Comparison of ENCODE assay signal across 3 cellular contexts in genomic region chr1:7221823-7222462, GRCh38.
TF ChIP-seq lines count a peak whose summit lies in the region.

No MANE protein-coding gene starts in this region.

TF ChIP-seq in A549, 52 proteins besides CTCF, POLR2A, EP300 and RAD21:
- no peak for TF ChIP-seq FOSB (CRISPR knock-in tag; IDR thresholded peaks at IDR 0.05)
- TF ChIP-seq JUNB (IDR thresholded peaks at IDR 0.05): no peak
- TF ChIP-seq JUN (IDR thresholded peaks at IDR 0.05): no peak
- TF ChIP-seq EHF (CRISPR knock-in tag; IDR thresholded peaks at IDR 0.05): no peak
- TF ChIP-seq PHF8 (IDR thresholded peaks at IDR 0.05; ENCODE audit: borderline replicate concordance, low read depth): no peak
- TF ChIP-seq HOXB13 (CRISPR knock-in tag; IDR thresholded peaks at IDR 0.05; ENCODE audit: low read depth): no peak
- no peak for TF ChIP-seq RFX5 (IDR thresholded peaks at IDR 0.05)
- no peak for TF ChIP-seq TP53 (CRISPR knock-in tag; IDR thresholded peaks at IDR 0.05)
- TF ChIP-seq ELK1 (IDR thresholded peaks at IDR 0.05; ENCODE audit: low read depth, low read length): no peak
- TF ChIP-seq CBX2 (IDR thresholded peaks at IDR 0.05; ENCODE audit: borderline replicate concordance, low read depth): no peak
- no peak for TF ChIP-seq NR3C1 (IDR thresholded peaks at IDR 0.05)
- TF ChIP-seq KDM5A (IDR thresholded peaks at IDR 0.05): no peak
- TF ChIP-seq, protein P1, sequence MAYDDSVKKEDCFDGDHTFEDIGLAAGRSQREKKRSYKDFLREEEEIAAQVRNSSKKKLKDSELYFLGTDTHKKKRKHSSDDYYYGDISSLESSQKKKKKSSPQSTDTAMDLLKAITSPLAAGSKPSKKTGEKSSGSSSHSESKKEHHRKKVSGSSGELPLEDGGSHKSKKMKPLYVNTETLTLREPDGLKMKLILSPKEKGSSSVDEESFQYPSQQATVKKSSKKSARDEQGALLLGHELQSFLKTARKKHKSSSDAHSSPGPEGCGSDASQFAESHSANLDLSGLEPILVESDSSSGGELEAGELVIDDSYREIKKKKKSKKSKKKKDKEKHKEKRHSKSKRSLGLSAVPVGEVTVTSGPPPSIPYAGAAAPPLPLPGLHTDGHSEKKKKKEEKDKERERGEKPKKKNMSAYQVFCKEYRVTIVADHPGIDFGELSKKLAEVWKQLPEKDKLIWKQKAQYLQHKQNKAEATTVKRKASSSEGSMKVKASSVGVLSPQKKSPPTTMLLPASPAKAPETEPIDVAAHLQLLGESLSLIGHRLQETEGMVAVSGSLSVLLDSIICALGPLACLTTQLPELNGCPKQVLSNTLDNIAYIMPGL (CRISPR knock-in tag; IDR thresholded peaks at IDR 0.05; ENCODE audit: borderline replicate concordance): no peak
- no peak for TF ChIP-seq MAX (IDR thresholded peaks at IDR 0.05)
- TF ChIP-seq, protein P2, sequence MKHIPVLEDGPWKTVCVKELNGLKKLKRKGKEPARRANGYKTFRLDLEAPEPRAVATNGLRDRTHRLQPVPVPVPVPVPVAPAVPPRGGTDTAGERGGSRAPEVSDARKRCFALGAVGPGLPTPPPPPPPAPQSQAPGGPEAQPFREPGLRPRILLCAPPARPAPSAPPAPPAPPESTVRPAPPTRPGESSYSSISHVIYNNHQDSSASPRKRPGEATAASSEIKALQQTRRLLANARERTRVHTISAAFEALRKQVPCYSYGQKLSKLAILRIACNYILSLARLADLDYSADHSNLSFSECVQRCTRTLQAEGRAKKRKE (CRISPR knock-in tag; IDR thresholded peaks at IDR 0.05; ENCODE audit: low read depth): no peak
TF ChIP-seq in A549: peak in this region for 0.

TF ChIP-seq in IMR-90, 13 proteins besides CTCF, POLR2A, EP300 and RAD21:
- TF ChIP-seq SMC3 (IDR thresholded peaks at IDR 0.05; ENCODE audit: low read depth, low read length) (0 out of 2 replicates have a peak, but pooled peaks have one; percentile 7), BHLHE40 (IDR thresholded peaks at IDR 0.05; ENCODE audit: low read depth, low read length) (peak; percentile 34; the same call in 1 of the 2 replicates), NFE2L2 (IDR thresholded peaks at IDR 0.05; ENCODE audit: low read depth, low read length) (no peak), MAFK (IDR thresholded peaks at IDR 0.05; ENCODE audit: low read depth, low read length) (no peak), MAZ (IDR thresholded peaks at IDR 0.05; ENCODE audit: borderline replicate concordance, low read depth, low read length) (no peak), RCOR1 (IDR thresholded peaks at IDR 0.05; ENCODE audit: insufficient replicate concordance, low read length) (no peak), RFX5 (IDR thresholded peaks at IDR 0.05; ENCODE audit: low read depth, low read length) (no peak), FOS (IDR thresholded peaks at IDR 0.05; ENCODE audit: low read depth, low read length) (0 out of 2 replicates have a peak, but pooled peaks have one; percentile 15), CHD1 (IDR thresholded peaks at IDR 0.05; ENCODE audit: low read depth, low read length) (no peak)

TF ChIP-seq in neural cell, 6 proteins besides CTCF, POLR2A, EP300 and RAD21:
- no peak for TF ChIP-seq SMC3 (conservative IDR thresholded peaks at IDR 0.05; ENCODE audit: poor library complexity)
- TF ChIP-seq POLR2AphosphoS5 (IDR thresholded peaks at IDR 0.05): no peak
- TF ChIP-seq EZH2 (IDR thresholded peaks at IDR 0.05; ENCODE audit: borderline replicate concordance, insufficient read depth, low read length, poor library complexity, severe bottlenecking): no peak
- no peak for TF ChIP-seq MXI1 (conservative IDR thresholded peaks at IDR 0.05; ENCODE audit: poor library complexity, severe bottlenecking)
- TF ChIP-seq REST (IDR thresholded peaks at IDR 0.05; ENCODE audit: borderline replicate concordance): no peak
- no peak for TF ChIP-seq TAF1 (IDR thresholded peaks at IDR 0.05; ENCODE audit: low read depth)
